ENCODE assay signal across 9 cellular contexts in genomic region chr20:48189177-48189576, GRCh38.
A peak's percentile ranks its signal among the peaks of the same experiment; 100 is the strongest.
DNase-seq lines count a peak whose midpoint lies in the region; FAIRE-seq and TF ChIP-seq lines count a peak whose summit lies in the region.
"Had no signal": no experiment of that assay in that cellular context is flagged by ENCODE, and none has a peak within 500 bp of the region (broad histone marks: within the 10 kb centered on the region; RNA-seq: fewer than 3 reads in every experiment).

No MANE protein-coding gene starts in this region.

- peak; percentile 11 to 21 for TF ChIP-seq CTCF in endothelial cell of umbilical vein (IDR thresholded peaks at IDR 0.05; ENCODE audit: extremely low read depth in 1 of 2, insufficient read depth in 1 of 2, low read depth in 1 of 2, low read length in 2 of 2)
- peak in 3 of 4 experiments; percentile 24 to 53 (median 45) for TF ChIP-seq CTCF in prostate gland (IDR thresholded peaks at IDR 0.05)

- no peaks in the 10 kb centered on the region for H3K27me3 ChIP-seq in endothelial cell of umbilical vein (ENCODE audit: control insufficient read depth in 2 of 2, insufficient read depth in 2 of 2, low read length in 2 of 2)
- H3K27me3 ChIP-seq in prostate gland (replicated peaks; ENCODE audit: insufficient read depth), result no peaks in the 10 kb centered on the region

- H3K4me3 ChIP-seq in endothelial cell of umbilical vein (replicated peaks in 1 of 3; ENCODE audit: insufficient read depth in 1 of 3, low read depth in 1 of 3, low read length in 3 of 3), result no peak overlapping the region
- H3K4me3 ChIP-seq in prostate gland, result no peak overlapping the region

- dilution Hi-C loops in endothelial cell of umbilical vein (cut with MboI; ENCODE audit: extremely low pct_ligation_motif_present, low sequenced_read_pairs), result no loop called here

- POLR2A ChIA-PET in endothelial cell of umbilical vein (lab: Charles Lee), result no interaction called here

- no peak overlapping the region for H3K4me2 ChIP-seq in endothelial cell of umbilical vein (ENCODE audit: insufficient read depth, low read length)

- H3K4me1 ChIP-seq in endothelial cell of umbilical vein (ENCODE audit: control insufficient read depth, extremely low read depth, insufficient read depth, low read length) (no peaks in the 10 kb centered on the region), prostate gland (replicated peaks) (no peaks in the 10 kb centered on the region)

- H3K79me2 ChIP-seq in endothelial cell of umbilical vein (ENCODE audit: control insufficient read depth, insufficient read depth, low read length), result no peaks in the 10 kb centered on the region

- no TSS peak for BruUV-seq in endothelial cell of umbilical vein (replicated peaks; lab: Mats Ljungman, UMichigan)

- no peak for TF ChIP-seq POLR2A in endothelial cell of umbilical vein (IDR thresholded peaks at IDR 0.05; ENCODE audit: low read depth, low read length)
- no peak for TF ChIP-seq POLR2A in prostate gland (IDR thresholded peaks at IDR 0.05)

- H3K36me3 ChIP-seq in endothelial cell of umbilical vein (ENCODE audit: control insufficient read depth in 2 of 2, extremely low read depth in 1 of 2, insufficient read depth in 2 of 2, low read length in 2 of 2), result no peaks in the 10 kb centered on the region
- H3K36me3 ChIP-seq in prostate gland, result no peaks in the 10 kb centered on the region

- no peaks in the 10 kb centered on the region for H4K20me1 ChIP-seq in endothelial cell of umbilical vein (replicated peaks; ENCODE audit: control insufficient read depth, extremely low read depth, insufficient read depth, low read length)

- no peak overlapping the region for H3K27ac ChIP-seq in endothelial cell of umbilical vein (ENCODE audit: insufficient read depth, low read depth, low read length)
- no peak overlapping the region for H3K27ac ChIP-seq in prostate gland

- H3K9me3 ChIP-seq in endothelial cell of umbilical vein (replicated peaks; ENCODE audit: control insufficient read depth, insufficient read depth, low read length) (no peaks in the 10 kb centered on the region), prostate gland (no peaks in the 10 kb centered on the region)

- DNase-seq in NCI-H748 (lab: John Stamatoyannopoulos, UW; ENCODE audit: unreplicated experiment) (peak; percentile 47), NCI-H748 treated with DMSO at 0.1 percent for 48 hours (lab: John Stamatoyannopoulos, UW) (no peak), MV-4-11 (lab: John Stamatoyannopoulos, UW) (peak; percentile 83), endothelial cell of umbilical vein (ENCODE audit: low read depth, low spot score) (peak; percentile 5), prostate gland (ENCODE audit: low spot score) (peak; percentile 34), NOMO-1 (lab: John Stamatoyannopoulos, UW; ENCODE audit: unreplicated experiment in 2 of 2) (no peak), DMS53 (lab: John Stamatoyannopoulos, UW) (no peak), hypothalamus (lab: John Stamatoyannopoulos, UW) (no peak)
- DNase-seq: naive B cell had no signal

- CTCF ChIA-PET in endothelial cell of umbilical vein (lab: Charles Lee), result interaction anchor here (0.8 to 1.5 kb wide), 7 partner anchors 106 to 464 kb away, joined by 3 to 13 read pairs (median 5); no protein-coding TSS in a partner anchor

- 56% methylated on average over 3 of the region's 3 CpGs for WGBS in prostate gland

- FAIRE-seq in endothelial cell of umbilical vein (lab: Jason Lieb, UNC), result no peak

- no peak overlapping the region for H2AFZ ChIP-seq in endothelial cell of umbilical vein (ENCODE audit: low read depth, low read length)

- no peak overlapping the region for H3K9ac ChIP-seq in endothelial cell of umbilical vein (replicated peaks; ENCODE audit: extremely low read depth, insufficient read depth, low read length)

- intact Hi-C loops in endothelial cell of umbilical vein (cut with micrococcal nuclease) (no loop called here), prostate gland (cut with DNase I) (loop anchor here (5.0 kb wide), 1 partner anchor 402 kb away; the partner anchor contains the start of gene SULF2)

- no peaks in the 10 kb centered on the region for H3K9me1 ChIP-seq in endothelial cell of umbilical vein (replicated peaks; ENCODE audit: control insufficient read depth, extremely low read depth, insufficient read depth, low read length)

TF ChIP-seq in endothelial cell of umbilical vein, 7 proteins besides CTCF, POLR2A, EP300 and RAD21:
- no peak for TF ChIP-seq EZH2 (IDR thresholded peaks at IDR 0.05; ENCODE audit: borderline replicate concordance, low read depth, low read length, severe bottlenecking)
- no peak for TF ChIP-seq FOS (IDR thresholded peaks at IDR 0.05; ENCODE audit: borderline replicate concordance, insufficient read depth, low read length)
- no peak for TF ChIP-seq POLR2AphosphoS5 (IDR thresholded peaks at IDR 0.05; ENCODE audit: insufficient read depth, low read depth, low read length)
- no peak for TF ChIP-seq MYC (IDR thresholded peaks at IDR 0.05; ENCODE audit: low read depth, low read length)

Comparison
In these comparisons a context has a peak if more than half of its experiments do, and no peak if none do; other contexts are left out.
1. DNase-seq: peak in NCI-H748 (single experiment), MV-4-11 (single experiment), endothelial cell of umbilical vein (single experiment) and prostate gland (single experiment); none in NCI-H748 treated with DMSO at 0.1 percent for 48 hours (single experiment), NOMO-1 (0 of 2), DMS53 (single experiment) and hypothalamus (0 of 51).